Comparison of ENCODE assay signal across 20 cellular contexts in genomic region chr7:91013078-91013477, GRCh38.
A peak's percentile ranks its signal among the peaks of the same experiment; 100 is the strongest.
DNase-seq lines count a peak whose midpoint lies in the region; ATAC-seq lines count a peak whose summit lies in the region.
"Had no signal": no experiment of that assay in that cellular context is flagged by ENCODE, and none has a peak within 500 bp of the region (broad histone marks: within the 10 kb centered on the region; RNA-seq: fewer than 3 reads in every experiment).

No MANE protein-coding gene starts in this region.

- DNase-seq in NOMO-1 treated with DMSO at 0.1 percent for 48 hours (lab: John Stamatoyannopoulos, UW; ENCODE audit: unreplicated experiment) (peak; percentile 17), NOMO-1 treated with dmso at 0.1 percent for 144 hours (lab: John Stamatoyannopoulos, UW; ENCODE audit: unreplicated experiment) (no peak), OCI-M1 (lab: John Stamatoyannopoulos, UW) (peak; percentile 0), NAMALWA (ENCODE audit: low spot score) (no peak)
- no peak for DNase-seq in stimulated activated naive CD8-positive, alpha-beta T cell treated with anti-CD3 and anti-CD28 coated beads, Interleukin-15, Interleukin-2, amounts not matched to agents 100 U/mL and 50 U/mL, for 24 hours
- no peak for DNase-seq in NK-92 treated with Interleukin-12 subunit alpha and Interleukin-12 subunit beta, amount 100 ng/mL, for 24 hours (lab: John Stamatoyannopoulos, UW)
- DNase-seq: BE2C; Calu3; CD8-positive, alpha-beta T cell; DMS53; H9; MM.1S; NCI-H1105; NCI-H510A treated with DMSO at 0.1 percent for 48 hours; NCI-H82; Right ventricle myocardium superior; SW 1271; T-helper 2 cell had no signal

- H3K9me3 Mint-ChIP-seq in stimulated activated memory B cell treated with anti-CD40 and anti-IgM and Interleukin-4, amounts not matched to agents 10 μg/mL and 1 μg/mL and 100 μg/mL, for 72 hours: peaks cover 3% of the 10 kb centered on the region
- H3K9me3 Mint-ChIP-seq: H9 had no signal

- peak; percentile 45 for ATAC-seq in GM21786 (IDR thresholded peaks at IDR 0.05; ENCODE audit: unreplicated experiment)
- no peak for ATAC-seq in stimulated activated memory B cell treated with anti-CD40 and anti-IgM and Interleukin-4, amounts not matched to agents 10 μg/mL and 1 μg/mL and 100 μg/mL, for 72 hours
- ATAC-seq in stimulated activated naive CD8-positive, alpha-beta T cell treated with anti-CD3 and anti-CD28 coated beads, Interleukin-15, Interleukin-2, amounts not matched to agents 100 U/mL and 50 U/mL, for 24 hours: no peak
- ATAC-seq: CD8-positive, alpha-beta T cell had no signal

- peaks cover 36% of the 10 kb centered on the region for H3K4me1 Mint-ChIP-seq in stimulated activated memory B cell treated with anti-CD40 and anti-IgM and Interleukin-4, amounts not matched to agents 10 μg/mL and 1 μg/mL and 100 μg/mL, for 72 hours

- peaks cover 37% of the 10 kb centered on the region for H3K36me3 Mint-ChIP-seq in stimulated activated memory B cell treated with anti-CD40 and anti-IgM and Interleukin-4, amounts not matched to agents 10 μg/mL and 1 μg/mL and 100 μg/mL, for 72 hours
- H3K36me3 Mint-ChIP-seq: CD8-positive, alpha-beta T cell had no signal

- H3K27ac Mint-ChIP-seq in stimulated activated memory B cell treated with anti-CD40 and anti-IgM and Interleukin-4, amounts not matched to agents 10 μg/mL and 1 μg/mL and 100 μg/mL, for 72 hours: peak overlapping the region; percentile 33
- H3K27ac Mint-ChIP-seq: CD8-positive, alpha-beta T cell had no signal

- no peak overlapping the region for H3K4me3 Mint-ChIP-seq in stimulated activated memory B cell treated with anti-CD40 and anti-IgM and Interleukin-4, amounts not matched to agents 10 μg/mL and 1 μg/mL and 100 μg/mL, for 72 hours
- H3K4me3 Mint-ChIP-seq: CD8-positive, alpha-beta T cell; H9 had no signal

- no peaks in the 10 kb centered on the region for H3K27me3 Mint-ChIP-seq in stimulated activated memory B cell treated with anti-CD40 and anti-IgM and Interleukin-4, amounts not matched to agents 10 μg/mL and 1 μg/mL and 100 μg/mL, for 72 hours

Comparison
In these comparisons a context has a peak if more than half of its experiments do, and no peak if none do; other contexts are left out.
1. DNase-seq: peak in NOMO-1 treated with DMSO at 0.1 percent for 48 hours (single experiment) and OCI-M1 (single experiment); none in NOMO-1 treated with dmso at 0.1 percent for 144 hours (single experiment), NAMALWA (single experiment), stimulated activated naive CD8-positive, alpha-beta T cell treated with anti-CD3 and anti-CD28 coated beads, Interleukin-15, Interleukin-2, amounts not matched to agents 100 U/mL and 50 U/mL, for 24 hours (single experiment) and NK-92 treated with Interleukin-12 subunit alpha and Interleukin-12 subunit beta, amount 100 ng/mL, for 24 hours (single experiment).